9 cellular contexts compared by ENCODE assay signal in genomic region chr17:35170968-35171771, GRCh38. TPM values are rescaled to one million over a fixed set of nuclear protein-coding genes. Genes with fewer than 3 reads are reported as not detected.
DNase-seq lines count a peak whose midpoint lies in the region; ATAC-seq and TF ChIP-seq lines count a peak whose summit lies in the region.
"Had no signal": no experiment of that assay in that cellular context is flagged by ENCODE, and none has a peak within 500 bp of the region (broad histone marks: within the 10 kb centered on the region; RNA-seq: fewer than 3 reads in every experiment).

No MANE protein-coding gene starts in this region.

- peaks cover 23 to 51% (median 48%) of the 10 kb centered on the region in 4 donors for H3K4me1 Mint-ChIP-seq in naive thymus-derived CD8-positive, alpha-beta T cell

- POLR2A ChIA-PET in naive thymus-derived CD8-positive, alpha-beta T cell (lab: Charles Lee) = interaction anchor here (0.6 to 4.6 kb wide), 10 partner anchors 10 to 407 kb away, joined by 3 to 29 read pairs (median 7); partner anchors contain the start of genes PEX12 and SLFN5

- intact Hi-C loops in body of pancreas (cut with DNase I) = no loop called here

- H3K4me3 ChIP-seq in body of pancreas = no peak overlapping the region
- H3K4me3 ChIP-seq: SJSA1 had no signal

- 54 to 55% methylated on average over 17 to 18 of the region's 18 CpGs for WGBS in body of pancreas, 2 donors

- no peaks in the 10 kb centered on the region for H3K36me3 Mint-ChIP-seq in naive thymus-derived CD8-positive, alpha-beta T cell

- H3K9me3 Mint-ChIP-seq in naive thymus-derived CD8-positive, alpha-beta T cell = no peaks in the 10 kb centered on the region

- H3K4me3 Mint-ChIP-seq in naive thymus-derived CD8-positive, alpha-beta T cell = peak overlapping the region; percentile 48 to 84 (median 60)

- TF ChIP-seq POLR2A in body of pancreas (IDR thresholded peaks at IDR 0.05) = no peak

- peak overlapping the region; percentile 55 to 96 (median 91) for H3K27ac Mint-ChIP-seq in naive thymus-derived CD8-positive, alpha-beta T cell

- peak; percentile 21 for ATAC-seq in body of pancreas
- peak; percentile 79 to 87 for ATAC-seq in naive thymus-derived CD8-positive, alpha-beta T cell
- no peak for ATAC-seq in GM19023 (IDR thresholded peaks at IDR 0.05; ENCODE audit: unreplicated experiment)
- ATAC-seq in HG03196 (IDR thresholded peaks at IDR 0.05; ENCODE audit: unreplicated experiment) = no peak

- no peaks in the 10 kb centered on the region for H3K27me3 ChIP-seq in body of pancreas
- H3K27me3 ChIP-seq: SJSA1 had no signal

- H3K4me1 ChIP-seq in body of pancreas = peaks cover 3% of the 10 kb centered on the region

- no peaks in the 10 kb centered on the region for H3K9me3 ChIP-seq in body of pancreas
- H3K9me3 ChIP-seq: SJSA1 had no signal

- no peaks in the 10 kb centered on the region for H3K36me3 ChIP-seq in body of pancreas (replicated peaks in 1 of 2; ENCODE audit: insufficient read depth in 1 of 2, low read depth in 2 of 2)
- H3K36me3 ChIP-seq: SJSA1 had no signal

- H3K27ac ChIP-seq in body of pancreas = no peak overlapping the region
- H3K27ac ChIP-seq: SJSA1 had no signal

- peak in 6 of 7 experiments; percentile 11 to 39 (median 33) for TF ChIP-seq CTCF in body of pancreas (IDR thresholded peaks at IDR 0.05)

- H3K27me3 Mint-ChIP-seq in naive thymus-derived CD8-positive, alpha-beta T cell = no peaks in the 10 kb centered on the region

- DNase-seq in ELR (ENCODE audit: low read depth) (peak; percentile 59), NAMALWA (ENCODE audit: low spot score) (peak; percentile 39), body of pancreas (peak in 1 of 4 donors; percentile 15), NCI-H1930 (lab: John Stamatoyannopoulos, UW) (no peak), LoVo (ENCODE audit: low spot score) (no peak)
- DNase-seq in naive thymus-derived CD8-positive, alpha-beta T cell = peak in 8 of 10 donors; percentile 13 to 79 (median 49)

RNA-seq across cellular contexts. Expression of gene SLC35G3, which starts 23.0 kb away (rescaled TPM):
- total RNA-seq in body of pancreas = not detected
- under 1 TPM in 1 of 2 experiments, not detected in 1; 0.33 TPM for total RNA-seq in naive thymus-derived CD8-positive, alpha-beta T cell
- under 1 TPM; 0.15 to 0.47 (median 0.18) TPM for polyA plus RNA-seq in naive thymus-derived CD8-positive, alpha-beta T cell
- total RNA-seq: SJSA1 had no signal

RNA-seq across cellular contexts. Expression of gene UNC45B, which starts 23.6 kb away (rescaled TPM):
- not detected for total RNA-seq in body of pancreas
- under 1 TPM; 0.36 TPM for total RNA-seq in naive thymus-derived CD8-positive, alpha-beta T cell
- polyA plus RNA-seq in naive thymus-derived CD8-positive, alpha-beta T cell = under 1 TPM; 0.15 to 0.59 (median 0.28) TPM
- total RNA-seq: SJSA1 had no signal

RNA-seq across cellular contexts. Expression of gene NLE1, which starts 29.1 kb away (rescaled TPM):
- total RNA-seq in body of pancreas = 10 to 100 TPM; 12.9 to 17.9 TPM
- 10 to 100 TPM; 16.7 to 21.7 TPM for total RNA-seq in naive thymus-derived CD8-positive, alpha-beta T cell
- 1 to 10 TPM; 4.6 to 6.4 (median 5.3) TPM for polyA plus RNA-seq in naive thymus-derived CD8-positive, alpha-beta T cell

RNA-seq across cellular contexts. Expression of gene FNDC8, which starts 49.8 kb away (rescaled TPM):
- not detected for total RNA-seq in body of pancreas
- not detected for total RNA-seq in naive thymus-derived CD8-positive, alpha-beta T cell
- polyA plus RNA-seq in naive thymus-derived CD8-positive, alpha-beta T cell = not detected
- total RNA-seq: SJSA1 had no signal

RNA-seq across cellular contexts. Expression of gene RAD51D, which starts 51.5 kb away (rescaled TPM):
- total RNA-seq in body of pancreas = 10 to 100 TPM in 1 of 2 donors, 1 to 10 TPM in 1; 3.4 to 16.2 TPM
- 10 to 100 TPM; 23.5 to 28.7 TPM for total RNA-seq in naive thymus-derived CD8-positive, alpha-beta T cell
- polyA plus RNA-seq in naive thymus-derived CD8-positive, alpha-beta T cell = 10 to 100 TPM in 1 of 3 donors, 1 to 10 TPM in 2; 6.5 to 13.6 (median 8.4) TPM

Comparison
In these comparisons a context has a peak if more than half of its experiments do, and no peak if none do; other contexts are left out.
1. DNase-seq: peak in ELR (single experiment), NAMALWA (single experiment) and naive thymus-derived CD8-positive, alpha-beta T cell (8 of 10); none in NCI-H1930 (0 of 2) and LoVo (single experiment).
2. ATAC-seq: peak in body of pancreas (single experiment) and naive thymus-derived CD8-positive, alpha-beta T cell (2 of 2); none in GM19023 (single experiment) and HG03196 (single experiment).